Comparison of ENCODE assay signal across 20 cellular contexts in genomic region chr1:171868217-171868616, GRCh38. TPM values are rescaled to one million over a fixed set of nuclear protein-coding genes. Genes with fewer than 3 reads are reported as not detected.
DNase-seq lines count a peak whose midpoint lies in the region; ATAC-seq and TF ChIP-seq lines count a peak whose summit lies in the region.
"Had no signal": no experiment of that assay in that cellular context is flagged by ENCODE, and none has a peak within 500 bp of the region (broad histone marks: within the 10 kb centered on the region; RNA-seq: fewer than 3 reads in every experiment).

No MANE protein-coding gene starts in this region.

- CTCF ChIA-PET in mammary epithelial cell (lab: Charles Lee; ENCODE audit: low non-redundant PET), result no interaction called here

- no peaks in the 10 kb centered on the region for H3K36me3 ChIP-seq in mammary epithelial cell (ENCODE audit: insufficient read depth, low read length)
- H3K36me3 ChIP-seq in left lung, result no peaks in the 10 kb centered on the region
- H3K36me3 ChIP-seq in body of pancreas (replicated peaks in 1 of 2; ENCODE audit: insufficient read depth in 1 of 2, low read depth in 2 of 2), result no peaks in the 10 kb centered on the region
- H3K36me3 ChIP-seq: BLaER1 treated with 17β-estradiol and CSF1 and Interleukin-3, amounts not matched to agents 10 nM and 100 nM; suprapubic skin had no signal

- H3K27ac ChIP-seq in mammary epithelial cell (ENCODE audit: insufficient read depth, low read depth, low read length) (no peak overlapping the region), left lung (peak overlapping the region in 1 of 2 donors; percentile 8), body of pancreas (no peak overlapping the region)
- H3K27ac ChIP-seq: BLaER1 treated with 17β-estradiol and CSF1 and Interleukin-3, amounts not matched to agents 10 nM and 100 nM; psoas muscle; suprapubic skin had no signal

- peaks cover 34% of the 10 kb centered on the region for H3K27me3 Mint-ChIP-seq in osteocyte (ENCODE audit: unreplicated experiment)

- no peak overlapping the region for H3K27ac Mint-ChIP-seq in osteocyte (ENCODE audit: unreplicated experiment)
- H3K27ac Mint-ChIP-seq: activated naive CD8-positive, alpha-beta T cell treated with anti-CD3 and anti-CD28 coated beads, Interleukin-2, amount 50 U/mL, for 24 hours had no signal

- H4K20me1 ChIP-seq in mammary epithelial cell (ENCODE audit: insufficient read depth, low read length), result no peaks in the 10 kb centered on the region
- H4K20me1 ChIP-seq: BLaER1 treated with 17β-estradiol and CSF1 and Interleukin-3, amounts not matched to agents 10 nM and 100 nM had no signal

- DNase-seq in Caki2 (ENCODE audit: low read depth) (peak; percentile 63), LHCN-M2 (ENCODE audit: low read depth) (peak; percentile 3), mammary epithelial cell (peak; percentile 49), left lung (peak in 1 of 2 donors; percentile 28), body of pancreas (no peak), osteocyte (ENCODE audit: extremely low spot score, unreplicated experiment) (no peak)
- DNase-seq: activated CD4-positive, alpha-beta T cell treated with anti-CD3 and anti-CD28 coated beads for 48 hours; activated naive CD8-positive, alpha-beta T cell treated with anti-CD3 and anti-CD28 coated beads, Interleukin-2, amount 50 U/mL, for 24 hours; hippocampal formation; MM.1S; NCI-H146; NCI-H345; psoas muscle had no signal

- TF ChIP-seq CTCF in mammary epithelial cell (conservative IDR thresholded peaks at IDR 0.05 in 1 of 2, IDR thresholded peaks at IDR 0.05 in 1 of 2; ENCODE audit: extremely low read depth in 1 of 2, insufficient read depth in 1 of 2, low read depth in 1 of 2, low read length in 2 of 2), result no peak
- TF ChIP-seq CTCF in left lung (IDR thresholded peaks at IDR 0.05), result no peak
- no peak for TF ChIP-seq CTCF in body of pancreas (IDR thresholded peaks at IDR 0.05)
- no peak for TF ChIP-seq CTCF in osteocyte (IDR thresholded peaks at IDR 0.05)

- TF ChIP-seq POLR2A in body of pancreas (IDR thresholded peaks at IDR 0.05), result no peak

- no peaks in the 10 kb centered on the region for H3K79me2 ChIP-seq in mammary epithelial cell (ENCODE audit: insufficient read depth, low read length)

- H3K4me3 ChIP-seq in mammary epithelial cell (replicated peaks in 1 of 3; ENCODE audit: insufficient read depth in 1 of 3, low read depth in 2 of 3, low read length in 3 of 3) (no peak overlapping the region), left lung (no peak overlapping the region), body of pancreas (no peak overlapping the region)
- H3K4me3 ChIP-seq: BLaER1 treated with 17β-estradiol and CSF1 and Interleukin-3, amounts not matched to agents 10 nM and 100 nM; psoas muscle; suprapubic skin had no signal

- peaks cover 4% of the 10 kb centered on the region for H3K4me1 Mint-ChIP-seq in osteocyte (ENCODE audit: unreplicated experiment)
- H3K4me1 Mint-ChIP-seq: activated naive CD8-positive, alpha-beta T cell treated with anti-CD3 and anti-CD28 coated beads, Interleukin-2, amount 50 U/mL, for 24 hours; central memory CD8-positive, alpha-beta T cell had no signal

- in situ Hi-C loops in Caki2 (cut with HindIII; ENCODE audit: low pct_unique_long_range_greater_than_20kb, low sequenced_read_pairs), result no loop called here
- in situ Hi-C loops in mammary epithelial cell (cut with MboI; ENCODE audit: low sequenced_read_pairs in 2 of 2), result no loop called here

- intact Hi-C loops in mammary epithelial cell (cut with micrococcal nuclease), result no loop called here
- intact Hi-C loops in left lung (cut with DNase I), result no loop called here
- intact Hi-C loops in body of pancreas (cut with DNase I), result no loop called here

- H3K4me3 Mint-ChIP-seq in osteocyte (ENCODE audit: unreplicated experiment), result no peak overlapping the region
- H3K4me3 Mint-ChIP-seq: activated naive CD8-positive, alpha-beta T cell treated with anti-CD3 and anti-CD28 coated beads, Interleukin-2, amount 50 U/mL, for 24 hours; central memory CD8-positive, alpha-beta T cell; neural crest cell had no signal

- WGBS in mammary epithelial cell (ENCODE audit: low coverage, missing lambda C conversion rate), result 8% methylated on average over 3 of the region's 3 CpGs
- 22 to 32% methylated on average over 3 of the region's 3 CpGs for WGBS in body of pancreas, 2 donors

- H3K9me3 ChIP-seq in mammary epithelial cell (replicated peaks; ENCODE audit: insufficient read depth, low read length), result no peaks in the 10 kb centered on the region
- no peaks in the 10 kb centered on the region for H3K9me3 ChIP-seq in left lung
- no peaks in the 10 kb centered on the region for H3K9me3 ChIP-seq in body of pancreas
- H3K9me3 ChIP-seq: BLaER1 treated with 17β-estradiol and CSF1 and Interleukin-3, amounts not matched to agents 10 nM and 100 nM; psoas muscle; suprapubic skin had no signal

- no peaks in the 10 kb centered on the region for H3K9me3 Mint-ChIP-seq in osteocyte (ENCODE audit: unreplicated experiment)
- H3K9me3 Mint-ChIP-seq: activated naive CD8-positive, alpha-beta T cell treated with anti-CD3 and anti-CD28 coated beads, Interleukin-2, amount 50 U/mL, for 24 hours; central memory CD8-positive, alpha-beta T cell; neural crest cell had no signal

- H3K4me2 ChIP-seq in mammary epithelial cell (ENCODE audit: insufficient read depth, low read depth, low read length), result peak overlapping the region; percentile 57
- H3K4me2 ChIP-seq: BLaER1 treated with 17β-estradiol and CSF1 and Interleukin-3, amounts not matched to agents 10 nM and 100 nM had no signal

- H3K4me1 ChIP-seq in mammary epithelial cell (ENCODE audit: insufficient read depth, low read length), result peaks cover 13% of the 10 kb centered on the region
- H3K4me1 ChIP-seq in left lung, result peaks cover 0 to 16% of the 10 kb centered on the region in 2 donors
- H3K4me1 ChIP-seq in body of pancreas, result peaks cover 4% of the 10 kb centered on the region
- H3K4me1 ChIP-seq: BLaER1 treated with 17β-estradiol and CSF1 and Interleukin-3, amounts not matched to agents 10 nM and 100 nM; psoas muscle; suprapubic skin had no signal

- H3K9ac ChIP-seq in mammary epithelial cell (ENCODE audit: insufficient read depth, low read length), result no peak overlapping the region
- H3K9ac ChIP-seq: BLaER1 treated with 17β-estradiol and CSF1 and Interleukin-3, amounts not matched to agents 10 nM and 100 nM had no signal

- H2AFZ ChIP-seq in mammary epithelial cell (ENCODE audit: low read depth, low read length), result peak overlapping the region; percentile 25

- no peaks in the 10 kb centered on the region for H3K36me3 Mint-ChIP-seq in osteocyte (ENCODE audit: unreplicated experiment)

- H3K27me3 ChIP-seq in mammary epithelial cell (ENCODE audit: insufficient read depth, low read length), result no peaks in the 10 kb centered on the region
- no peaks in the 10 kb centered on the region for H3K27me3 ChIP-seq in left lung
- no peaks in the 10 kb centered on the region for H3K27me3 ChIP-seq in body of pancreas
- H3K27me3 ChIP-seq: BLaER1 treated with 17β-estradiol and CSF1 and Interleukin-3, amounts not matched to agents 10 nM and 100 nM; suprapubic skin had no signal

- dilution Hi-C loops in mammary epithelial cell (cut with HindIII; ENCODE audit: low sequenced_read_pairs), result loop anchor here (5.0 kb wide), 1 partner anchor 99 kb away; no protein-coding TSS in a partner anchor

- no TSS peak for BruUV-seq in mammary epithelial cell (replicated peaks; lab: Mats Ljungman, UMichigan)

- ATAC-seq in left lung, result peak; percentile 74
- no peak for ATAC-seq in activated CD4-positive, CD25-positive, alpha-beta regulatory T cell treated with anti-CD3 and anti-CD28 coated beads, Interleukin-2, amount 50 U/mL, for 24 hours
- no peak for ATAC-seq in body of pancreas
- ATAC-seq in HG03108 (IDR thresholded peaks at IDR 0.05; ENCODE audit: unreplicated experiment), result no peak
- ATAC-seq: activated naive CD8-positive, alpha-beta T cell treated with anti-CD3 and anti-CD28 coated beads, Interleukin-2, amount 50 U/mL, for 24 hours; HepG2; psoas muscle had no signal

RNA-seq across cellular contexts. Expression of gene DNM3, which starts 26.9 kb away (rescaled TPM):
- total RNA-seq in Caki2 (2014; rRNA removed; shearing (Covaris generic); ENCODE audit: low replicate concordance), result 1.7 TPM in 1 of 2 replicates, not detected in the other
- total RNA-seq in LHCN-M2 (2014; rRNA removed), result 0.13 and 0.23 TPM in 2 replicates
- 0.27 TPM for polyA plus RNA-seq in LHCN-M2 (2012)
- 1 to 10 TPM; 3.0 to 6.4 TPM for total RNA-seq in mammary epithelial cell
- polyA plus RNA-seq in mammary epithelial cell, result 3.1 TPM
- 8.0 TPM for polyA minus RNA-seq in mammary epithelial cell
- 1 to 10 TPM; 6.8 to 7.7 TPM for total RNA-seq in left lung
- 1 to 10 TPM; 2.9 to 4.0 TPM for total RNA-seq in body of pancreas
- total RNA-seq in osteocyte, result 3.4 and 3.7 TPM in 2 replicates
- total RNA-seq: HepG2 had no signal

Comparison
In these comparisons a context has a peak if more than half of its experiments do, and no peak if none do; other contexts are left out.
1. DNase-seq: peak in Caki2 (single experiment), LHCN-M2 (single experiment) and mammary epithelial cell (single experiment); none in body of pancreas (0 of 4) and osteocyte (single experiment).